10 cellular contexts compared by ENCODE assay signal in genomic region chr4:169791064-169791463, GRCh38. TPM values are rescaled to one million over a fixed set of nuclear protein-coding genes. Genes with fewer than 3 reads are reported as not detected.
DNase-seq lines count a peak whose midpoint lies in the region; ATAC-seq and TF ChIP-seq lines count a peak whose summit lies in the region.
"Had no signal": no experiment of that assay in that cellular context is flagged by ENCODE, and none has a peak within 500 bp of the region (broad histone marks: within the 10 kb centered on the region; RNA-seq: fewer than 3 reads in every experiment).

No MANE protein-coding gene starts in this region.

- H3K4me1 ChIP-seq in HAP-1 (peaks cover 2% of the 10 kb centered on the region; the same call in 1 of the 2 replicates), RWPE2 (ENCODE audit: insufficient read depth, poor library complexity, severe bottlenecking) (peaks cover 15% of the 10 kb centered on the region)

- H3K9me3 ChIP-seq in HAP-1, result no peaks in the 10 kb centered on the region
- no peaks in the 10 kb centered on the region for H3K9me3 ChIP-seq in RWPE2 (ENCODE audit: severe bottlenecking)
- H3K9me3 ChIP-seq: ovary had no signal

- H3K27me3 Mint-ChIP-seq in osteocyte (ENCODE audit: unreplicated experiment), result peaks cover 61% of the 10 kb centered on the region

- H3K9me3 Mint-ChIP-seq in osteocyte (ENCODE audit: unreplicated experiment), result no peaks in the 10 kb centered on the region
- H3K9me3 Mint-ChIP-seq: stimulated activated naive B cell treated with anti-CD40 and anti-IgM and Interleukin-4, amounts not matched to agents 10 μg/mL and 1 μg/mL and 100 μg/mL, for 72 hours had no signal

- no peaks in the 10 kb centered on the region for H3K36me3 ChIP-seq in HAP-1 (replicated peaks)
- no peaks in the 10 kb centered on the region for H3K36me3 ChIP-seq in RWPE2 (ENCODE audit: low read depth)
- H3K36me3 ChIP-seq: ovary had no signal

- in situ Hi-C loops in HAP-1 (cut with MboI; ENCODE audit: low sequenced_read_pairs), result no loop called here

- TF ChIP-seq CTCF in RWPE2 (IDR thresholded peaks at IDR 0.05; ENCODE audit: poor library complexity, severe bottlenecking), result no peak
- no peak for TF ChIP-seq CTCF in epithelial cell of esophagus (IDR thresholded peaks at IDR 0.05; ENCODE audit: insufficient read depth, low read depth, low read length, missing control alignments)
- no peak for TF ChIP-seq CTCF in osteocyte (IDR thresholded peaks at IDR 0.05)

- H3K4me3 Mint-ChIP-seq in osteocyte (ENCODE audit: unreplicated experiment), result peak overlapping the region; percentile 69

- DNase-seq in HAP-1 (ENCODE audit: low spot score in 2 of 2), result no peak
- no peak for DNase-seq in RWPE2 (ENCODE audit: low spot score)
- peak; percentile 76 for DNase-seq in epithelial cell of esophagus (ENCODE audit: low read depth)
- no peak for DNase-seq in osteocyte (ENCODE audit: extremely low spot score, unreplicated experiment)
- no peak for DNase-seq in GF-D8 (lab: John Stamatoyannopoulos, UW)
- no peak for DNase-seq in A172 (ENCODE audit: low spot score)
- DNase-seq: MV-4-11 had no signal

- peaks cover 10% of the 10 kb centered on the region for H3K4me1 Mint-ChIP-seq in osteocyte (ENCODE audit: unreplicated experiment)

- H3K36me3 Mint-ChIP-seq in osteocyte (ENCODE audit: unreplicated experiment), result no peaks in the 10 kb centered on the region
- H3K36me3 Mint-ChIP-seq: stimulated activated naive B cell treated with anti-CD40 and anti-IgM and Interleukin-4, amounts not matched to agents 10 μg/mL and 1 μg/mL and 100 μg/mL, for 72 hours had no signal

- H3K4me3 ChIP-seq in HAP-1 (0 out of 2 replicates have a peak overlapping the region, but pooled peaks have one; percentile 11), RWPE2 (ENCODE audit: severe bottlenecking) (peak overlapping the region; percentile 18), epithelial cell of esophagus (ENCODE audit: low read length) (no peak overlapping the region)

- ATAC-seq in RWPE2 (ENCODE audit: low read depth), result peak; percentile 78
- no peak for ATAC-seq in HG03045 (IDR thresholded peaks at IDR 0.05; ENCODE audit: unreplicated experiment)

- no peak overlapping the region for H3K27ac Mint-ChIP-seq in osteocyte (ENCODE audit: unreplicated experiment)
- H3K27ac Mint-ChIP-seq: stimulated activated naive B cell treated with anti-CD40 and anti-IgM and Interleukin-4, amounts not matched to agents 10 μg/mL and 1 μg/mL and 100 μg/mL, for 72 hours had no signal

- no peak overlapping the region for H3K27ac ChIP-seq in RWPE2 (ENCODE audit: poor library complexity, severe bottlenecking)
- H3K27ac ChIP-seq: ovary had no signal

- H3K27me3 ChIP-seq in HAP-1 (ENCODE audit: low read depth) (peaks cover 18% of the 10 kb centered on the region), RWPE2 (ENCODE audit: insufficient read depth, poor library complexity, severe bottlenecking) (no peaks in the 10 kb centered on the region)
- H3K27me3 ChIP-seq: ovary had no signal

RNA-seq across cellular contexts. Expression of gene HPF1, which starts 33.3 kb away (rescaled TPM):
- 19.0 and 23.5 TPM in 2 replicates for total RNA-seq in osteocyte
- 55.1 and 81.8 TPM in 2 replicates for total RNA-seq in A172 (2014; rRNA removed; shearing (Covaris generic))
